Comparison of ENCODE assay signal across 1 cellular context in genomic region chr6:4522453-4522852, GRCh38.
TF ChIP-seq lines count a peak whose summit lies in the region.

No MANE protein-coding gene starts in this region.

TF ChIP-seq in K562, 482 proteins besides CTCF, POLR2A, EP300 and RAD21 (continued from another document):
- TF ChIP-seq MGA (IDR thresholded peaks at IDR 0.05) = no peak
- TF ChIP-seq DIDO1 (tag; IDR thresholded peaks at IDR 0.05; ENCODE audit: low read depth) = no peak
- TF ChIP-seq GABPA (tag; conservative IDR thresholded peaks at IDR 0.05; ENCODE audit: low read depth) = peak; percentile 71
- no peak for TF ChIP-seq ZNF695 (CRISPR knock-in tag; IDR thresholded peaks at IDR 0.05)
- TF ChIP-seq NR3C1 (CRISPR knock-in tag; IDR thresholded peaks at IDR 0.05) = no peak
- peak; percentile 59 for TF ChIP-seq MEIS2 (IDR thresholded peaks at IDR 0.05; ENCODE audit: partially characterized antibody)
- no peak for TF ChIP-seq CEBPB (tag; IDR thresholded peaks at IDR 0.05)
- peak; percentile 43; the same call in 1 of the 2 replicates for TF ChIP-seq FOXM1 (IDR thresholded peaks at IDR 0.05; ENCODE audit: low read depth)
- no peak for TF ChIP-seq FOXM1 (CRISPR knock-in tag; IDR thresholded peaks at IDR 0.05; ENCODE audit: low read depth)
- peak; percentile 29; the same call in 1 of the 2 replicates for TF ChIP-seq PKNOX1 (IDR thresholded peaks at IDR 0.05)
